13 cellular contexts compared by ENCODE assay signal in the genomic region with DNA sequence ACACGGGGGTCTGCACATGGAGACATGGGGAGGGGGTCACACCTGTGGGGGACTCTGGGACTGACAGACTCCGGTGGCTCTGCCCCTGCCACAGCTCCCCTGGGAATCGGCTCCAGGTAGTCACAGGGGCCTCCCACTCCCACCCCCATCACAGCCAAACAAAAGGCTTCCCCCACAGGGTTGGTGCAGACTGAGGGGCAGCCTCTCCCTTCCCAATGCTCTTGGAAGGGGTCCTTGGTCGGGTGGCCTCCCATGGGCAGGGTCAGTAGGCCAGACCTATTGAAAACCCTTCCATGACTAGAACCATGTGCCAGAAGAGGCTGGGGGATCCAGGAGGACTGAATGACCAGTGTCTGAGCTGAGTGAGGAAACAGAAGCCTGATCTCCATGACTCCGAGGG. TPM values are rescaled to one million over a fixed set of nuclear protein-coding genes. Genes with fewer than 3 reads are reported as not detected.
DNase-seq lines count a peak whose midpoint lies in the region; ATAC-seq and TF ChIP-seq lines count a peak whose summit lies in the region.
"Had no signal": no experiment of that assay in that cellular context is flagged by ENCODE, and none has a peak within 500 bp of the region (broad histone marks: within the 10 kb centered on the region; RNA-seq: fewer than 3 reads in every experiment).

No MANE protein-coding gene starts in this region.

- H3K27ac Mint-ChIP-seq in Calu3 (ENCODE audit: unreplicated experiment), result peak overlapping the region; percentile 96

- DNase-seq in Calu3 (no peak), RWPE2 (ENCODE audit: low spot score) (no peak), NCI-H82 (lab: John Stamatoyannopoulos, UW) (no peak), UCSD-AML1 (lab: John Stamatoyannopoulos, UW; ENCODE audit: unreplicated experiment) (no peak)
- DNase-seq in effector memory CD4-positive, alpha-beta T cell, result no peak
- DNase-seq: H9, mucosa of descending colon, NCI-H1417, PC-3 had no signal

- CTCF ChIA-PET in Calu3 (lab: Charles Lee), result interaction anchor here (0.9 to 3.9 kb wide), 6 partner anchors 10 to 114 kb away, joined by 4 to 21 read pairs (median 10); a partner anchor contains a TSS

- intact Hi-C loops in Calu3 (cut with micrococcal nuclease; ENCODE audit: unreplicated experiment), result no loop called here

- H3K27me3 Mint-ChIP-seq in Calu3 (ENCODE audit: unreplicated experiment), result no peaks in the 10 kb centered on the region

- peaks cover 53% of the 10 kb centered on the region for H3K4me1 Mint-ChIP-seq in Calu3 (ENCODE audit: low read depth, unreplicated experiment)

- H3K4me3 Mint-ChIP-seq in Calu3 (ENCODE audit: low read depth, unreplicated experiment), result peak overlapping the region; percentile 26
- H3K4me3 Mint-ChIP-seq: H9 had no signal

- H3K27me3 ChIP-seq in RWPE2 (ENCODE audit: insufficient read depth, poor library complexity, severe bottlenecking), result no peaks in the 10 kb centered on the region
- H3K27me3 ChIP-seq in effector memory CD4-positive, alpha-beta T cell (replicated peaks; ENCODE audit: control insufficient read depth, insufficient read depth, low read length, poor library complexity, severe bottlenecking), result no peaks in the 10 kb centered on the region
- no peaks in the 10 kb centered on the region for H3K27me3 ChIP-seq in skeletal muscle tissue (ENCODE audit: control insufficient read depth in 3 of 3, insufficient read depth in 3 of 3, low read length in 3 of 3)

- H3K9me3 Mint-ChIP-seq in Calu3 (ENCODE audit: low read depth, unreplicated experiment), result no peaks in the 10 kb centered on the region
- H3K9me3 Mint-ChIP-seq: H9 had no signal

- H3K4me1 ChIP-seq in RWPE2 (ENCODE audit: insufficient read depth, poor library complexity, severe bottlenecking), result peaks cover 34% of the 10 kb centered on the region
- H3K4me1 ChIP-seq in effector memory CD4-positive, alpha-beta T cell (ENCODE audit: control insufficient read depth, insufficient read depth, low read length, poor library complexity, severe bottlenecking), result peaks cover 82% of the 10 kb centered on the region
- peaks cover 50 to 67% (median 57%) of the 10 kb centered on the region in 3 donors for H3K4me1 ChIP-seq in skeletal muscle tissue (ENCODE audit: control insufficient read depth in 3 of 3, insufficient read depth in 3 of 3, low read length in 3 of 3)

- peak overlapping the region in 1 of 3 donors; percentile 33 for H3K9ac ChIP-seq in skeletal muscle tissue (ENCODE audit: low read depth in 1 of 3, low read length in 3 of 3)

- no TSS peak for BruUV-seq in Calu3 (replicated peaks; lab: Mats Ljungman, UMichigan)

- TF ChIP-seq CTCF in Calu3 (IDR thresholded peaks at IDR 0.05; ENCODE audit: unreplicated experiment), result no peak
- TF ChIP-seq CTCF in RWPE2 (IDR thresholded peaks at IDR 0.05; ENCODE audit: poor library complexity, severe bottlenecking), result no peak

- ATAC-seq in RWPE2 (ENCODE audit: low read depth), result no peak
- no peak for ATAC-seq in GM21381 (IDR thresholded peaks at IDR 0.05; ENCODE audit: unreplicated experiment)
- ATAC-seq in HG02678 (IDR thresholded peaks at IDR 0.05; ENCODE audit: unreplicated experiment), result no peak
- ATAC-seq: mucosa of descending colon had no signal

- H3K36me3 Mint-ChIP-seq in Calu3 (ENCODE audit: insufficient read depth, unreplicated experiment), result peaks cover 59% of the 10 kb centered on the region

- no peaks in the 10 kb centered on the region for H3K9me3 ChIP-seq in RWPE2 (ENCODE audit: severe bottlenecking)
- no peaks in the 10 kb centered on the region for H3K9me3 ChIP-seq in effector memory CD4-positive, alpha-beta T cell (ENCODE audit: control insufficient read depth, low read length)
- H3K9me3 ChIP-seq in skeletal muscle tissue (ENCODE audit: control insufficient read depth in 3 of 3, low read length in 3 of 3), result no peaks in the 10 kb centered on the region
- H3K9me3 ChIP-seq: mucosa of descending colon had no signal

- H3K27ac ChIP-seq in RWPE2 (ENCODE audit: poor library complexity, severe bottlenecking), result peak overlapping the region; percentile 74
- H3K27ac ChIP-seq in effector memory CD4-positive, alpha-beta T cell (ENCODE audit: insufficient read depth, low read length, poor library complexity, severe bottlenecking), result peak overlapping the region; percentile 77
- peak overlapping the region; percentile 66 for H3K27ac ChIP-seq in skeletal muscle tissue (ENCODE audit: low read depth, low read length)

- no peak overlapping the region for H3K4me3 ChIP-seq in RWPE2 (ENCODE audit: severe bottlenecking)
- H3K4me3 ChIP-seq in effector memory CD4-positive, alpha-beta T cell (ENCODE audit: insufficient read depth, low read depth, low read length, poor library complexity, severe bottlenecking), result peak overlapping the region; percentile 19
- no peak overlapping the region for H3K4me3 ChIP-seq in skeletal muscle tissue (ENCODE audit: low read length in 3 of 3)
- H3K4me3 ChIP-seq: mucosa of descending colon had no signal

- H3K36me3 ChIP-seq in RWPE2 (ENCODE audit: low read depth), result peaks cover 18% of the 10 kb centered on the region
- H3K36me3 ChIP-seq in effector memory CD4-positive, alpha-beta T cell (ENCODE audit: control insufficient read depth, insufficient read depth, low read length), result no peaks in the 10 kb centered on the region
- H3K36me3 ChIP-seq in skeletal muscle tissue (ENCODE audit: control insufficient read depth in 3 of 3, insufficient read depth in 3 of 3, low read length in 3 of 3), result peaks cover 19 to 24% (median 19%) of the 10 kb centered on the region in 3 donors

RNA-seq across cellular contexts. Expression of a gene that starts 28.7 kb away (rescaled TPM):
- total RNA-seq in Calu3 (2022), result 53.2 and 56.6 TPM in 2 replicates
- total RNA-seq in skeletal muscle tissue, result 11.5 TPM

RNA-seq across cellular contexts. Expression of a gene that starts 31.1 kb away (rescaled TPM):
- total RNA-seq in Calu3 (2022), result 217 and 293 TPM in 2 replicates
- total RNA-seq in skeletal muscle tissue, result 34.4 TPM

RNA-seq across cellular contexts. Expression of a gene that starts 45.0 kb away (rescaled TPM):
- 48.4 and 72.1 TPM in 2 replicates for total RNA-seq in Calu3 (2022)
- total RNA-seq in skeletal muscle tissue, result not detected

RNA-seq across cellular contexts. Expression of a gene that starts 58.0 kb away (rescaled TPM):
- 0.92 and 0.95 TPM in 2 replicates for total RNA-seq in Calu3 (2022)
- not detected for total RNA-seq in skeletal muscle tissue
- total RNA-seq: bronchial epithelial cell, H9, PC-3 had no signal

Comparison
In these comparisons a context has a peak if more than half of its experiments do, and no peak if none do; other contexts are left out.
1. RNA of a gene that starts 45.0 kb away (total RNA-seq): 48.4 to 72.1 TPM in Calu3; not detected in skeletal muscle tissue (single experiment); every median in the first group is over 10 times any median in the second.
2. Peak in every context shown above with its lines, with median percentiles within 50 percentile points of each other: H3K27ac ChIP-seq.